ENCODE assay signal across 8 cellular contexts in genomic region chr3:114362815-114363214, GRCh38.
DNase-seq lines count a peak whose midpoint lies in the region; ATAC-seq and TF ChIP-seq lines count a peak whose summit lies in the region.

No MANE protein-coding gene starts in this region.

- peaks cover 15% of the 10 kb centered on the region for H3K4me1 Mint-ChIP-seq in endodermal cell

- DNase-seq in AG20443 (ENCODE audit: low spot score) (peak; percentile 43), NCI-H69 (lab: John Stamatoyannopoulos, UW) (peak; percentile 43), endodermal cell (no peak), osteoblast (ENCODE audit: insufficient read length, low spot score, missing footprints) (no peak), amygdala (lab: John Stamatoyannopoulos, UW) (no peak), NCI-H1436 (lab: John Stamatoyannopoulos, UW) (no peak)

- H3K4me1 ChIP-seq in endodermal cell (ENCODE audit: control insufficient read depth, insufficient read depth, low read length) (no peaks in the 10 kb centered on the region), osteoblast (ENCODE audit: insufficient read depth, low read length) (peaks cover 11% of the 10 kb centered on the region)

- H3K27ac Mint-ChIP-seq in endodermal cell: no peak overlapping the region

- H3K4me2 ChIP-seq in osteoblast (ENCODE audit: insufficient read depth, low read length): no peak overlapping the region

- no peak overlapping the region for H3K9ac ChIP-seq in endodermal cell (ENCODE audit: extremely low read depth, low read length, poor library complexity, severe bottlenecking)

- ATAC-seq in GM18517 (IDR thresholded peaks at IDR 0.05; ENCODE audit: unreplicated experiment) (peak; percentile 53), GM18870 (IDR thresholded peaks at IDR 0.05; ENCODE audit: unreplicated experiment) (no peak)

- no peaks in the 10 kb centered on the region for H3K36me3 ChIP-seq in endodermal cell (ENCODE audit: control insufficient read depth, insufficient read depth, low read length)
- H3K36me3 ChIP-seq in osteoblast (ENCODE audit: insufficient read depth, low read length): no peaks in the 10 kb centered on the region

- H2AFZ ChIP-seq in osteoblast (ENCODE audit: low read length): no peak overlapping the region

- H3K27ac ChIP-seq in endodermal cell (ENCODE audit: low read depth, low read length) (no peak overlapping the region), osteoblast (ENCODE audit: low read depth, low read length) (peak overlapping the region; percentile 25)

- no peaks in the 10 kb centered on the region for H3K79me2 ChIP-seq in osteoblast (ENCODE audit: insufficient read depth, low read length)

- no peaks in the 10 kb centered on the region for H3K36me3 Mint-ChIP-seq in endodermal cell (ENCODE audit: low read depth)

- H3K4me3 ChIP-seq in endodermal cell (ENCODE audit: low read length) (no peak overlapping the region), osteoblast (ENCODE audit: insufficient read depth, low read length) (no peak overlapping the region)

- TF ChIP-seq CTCF in endodermal cell (conservative IDR thresholded peaks at IDR 0.05): peak; percentile 67
- TF ChIP-seq CTCF in osteoblast (IDR thresholded peaks at IDR 0.05; ENCODE audit: extremely low read depth, low read depth, low read length): peak; percentile 50

- H3K27me3 ChIP-seq in endodermal cell (ENCODE audit: control insufficient read depth, insufficient read depth, low read length, poor library complexity, severe bottlenecking): no peaks in the 10 kb centered on the region
- no peaks in the 10 kb centered on the region for H3K27me3 ChIP-seq in osteoblast (ENCODE audit: insufficient read depth, low read length)

- WGBS in endodermal cell (ENCODE audit: insufficient coverage in 1 of 2, insufficient read length in 1 of 2), 2 experiments: 83% methylated on average over 1 of the region's 1 CpG; no CpG with 5 or more reads in 1 of the 2 experiments

- H4K20me1 ChIP-seq in osteoblast (ENCODE audit: insufficient read depth, low read length): peaks cover 8% of the 10 kb centered on the region

- H3K9me3 ChIP-seq in endodermal cell (ENCODE audit: control insufficient read depth, low read length) (no peaks in the 10 kb centered on the region), osteoblast (ENCODE audit: low read depth, low read length) (no peaks in the 10 kb centered on the region)

- no peaks in the 10 kb centered on the region for H3K9me3 Mint-ChIP-seq in endodermal cell

- H3K4me3 Mint-ChIP-seq in endodermal cell: no peak overlapping the region

- no peaks in the 10 kb centered on the region for H3K27me3 Mint-ChIP-seq in endodermal cell (ENCODE audit: insufficient read depth)

Comparison
In these comparisons a context has a peak if more than half of its experiments do, and no peak if none do; other contexts are left out.
1. DNase-seq: peak in AG20443 (single experiment) and NCI-H69 (single experiment); none in endodermal cell (single experiment), osteoblast (single experiment), amygdala (0 of 56) and NCI-H1436 (single experiment).